In genomic region chr3:122014741-122015140, GRCh38 we compare ENCODE assay signal across 14 cellular contexts. TPM values are rescaled to one million over a fixed set of nuclear protein-coding genes. Genes with fewer than 3 reads are reported as not detected.
DNase-seq lines count a peak whose midpoint lies in the region; ATAC-seq, FAIRE-seq and TF ChIP-seq lines count a peak whose summit lies in the region.
"Had no signal": no experiment of that assay in that cellular context is flagged by ENCODE, and none has a peak within 500 bp of the region (broad histone marks: within the 10 kb centered on the region; RNA-seq: fewer than 3 reads in every experiment).

No MANE protein-coding gene starts in this region.

- H3K27ac ChIP-seq in GM23338 (ENCODE audit: low read depth): no peak overlapping the region
- H3K27ac ChIP-seq: dorsolateral prefrontal cortex had no signal

- no peak overlapping the region for H3K4me3 Mint-ChIP-seq in GM23338
- H3K4me3 Mint-ChIP-seq: CD14-positive monocyte had no signal

- no peaks in the 10 kb centered on the region for H3K36me3 Mint-ChIP-seq in GM23338 (ENCODE audit: low read depth)

- no peak overlapping the region for H3K4me3 ChIP-seq in GM23338
- H3K4me3 ChIP-seq: dorsolateral prefrontal cortex had no signal

- H4K20me1 ChIP-seq in GM23338 (replicated peaks; ENCODE audit: insufficient read depth): no peaks in the 10 kb centered on the region

- H3K27ac Mint-ChIP-seq in GM23338: no peak overlapping the region
- H3K27ac Mint-ChIP-seq: CD14-positive monocyte had no signal

- no peaks in the 10 kb centered on the region for H3K27me3 ChIP-seq in GM23338 (ENCODE audit: insufficient read depth)

- no peak overlapping the region for H3K4me2 ChIP-seq in GM23338

- H3K9me2 ChIP-seq in GM23338 (ENCODE audit: insufficient read depth): no peaks in the 10 kb centered on the region

- no peaks in the 10 kb centered on the region for H3K9me3 Mint-ChIP-seq in GM23338

- H3K79me2 ChIP-seq in GM23338 (replicated peaks; ENCODE audit: insufficient read depth): no peaks in the 10 kb centered on the region

- no peak overlapping the region for H2AFZ ChIP-seq in GM23338

- H3K27me3 Mint-ChIP-seq in GM23338 (ENCODE audit: insufficient read depth, low read depth, poor library complexity): no peaks in the 10 kb centered on the region

- no peaks in the 10 kb centered on the region for H3K36me3 ChIP-seq in GM23338 (ENCODE audit: insufficient read depth)

- no peak for FAIRE-seq in urothelium cell line (lab: Jason Lieb, UNC)
- FAIRE-seq: H1 had no signal

- no peak for TF ChIP-seq CTCF in GM10266 (IDR thresholded peaks at IDR 0.05; ENCODE audit: control insufficient read depth, insufficient read depth, low read depth, missing control alignments)
- TF ChIP-seq CTCF in GM23338 (conservative IDR thresholded peaks at IDR 0.05; ENCODE audit: low read depth in 2 of 2): no peak

- peak; percentile 83 for ATAC-seq in GM18907 (IDR thresholded peaks at IDR 0.05; ENCODE audit: unreplicated experiment)
- ATAC-seq in HG02623 (IDR thresholded peaks at IDR 0.05; ENCODE audit: unreplicated experiment): peak; percentile 74
- ATAC-seq in HG03521 (IDR thresholded peaks at IDR 0.05; ENCODE audit: unreplicated experiment): peak; percentile 84
- ATAC-seq in GM23338: no peak

- DNase-seq in GM10266 (ENCODE audit: extremely low spot score) (peak; percentile 75), GM23338 (ENCODE audit: low spot score) (no peak), COR-L47 (lab: John Stamatoyannopoulos, UW) (no peak), NCI-H2081 (lab: John Stamatoyannopoulos, UW) (no peak), urothelium cell line (ENCODE audit: low spot score) (no peak)
- DNase-seq: dorsolateral prefrontal cortex, NCI-H1048, SHP77 had no signal

- 0 out of 2 replicates have a peak, but pooled peaks cover 4% of the 10 kb centered on the region for H3K4me1 ChIP-seq in GM23338 (ENCODE audit: insufficient read depth)

- no peaks in the 10 kb centered on the region for H3F3A ChIP-seq in GM23338 (replicated peaks; ENCODE audit: low read depth)

- H3K4me1 Mint-ChIP-seq in GM23338: peaks cover 10% of the 10 kb centered on the region

TF ChIP-seq in GM23338, 12 proteins besides CTCF, POLR2A, EP300 and RAD21:
- no peak for TF ChIP-seq POLR2AphosphoS5 (IDR thresholded peaks at IDR 0.05; ENCODE audit: low read depth)
- TF ChIP-seq NANOG (IDR thresholded peaks at IDR 0.05; ENCODE audit: borderline replicate concordance): no peak
- no peak for TF ChIP-seq ZNF331 (CRISPR knock-in tag; IDR thresholded peaks at IDR 0.05; ENCODE audit: low read depth)
- no peak for TF ChIP-seq REST (IDR thresholded peaks at IDR 0.05; ENCODE audit: unreplicated experiment)
- no peak for TF ChIP-seq ZNF114 (CRISPR knock-in tag; IDR thresholded peaks at IDR 0.05)
- no peak for TF ChIP-seq CREB1 (CRISPR knock-in tag; IDR thresholded peaks at IDR 0.05; ENCODE audit: low read depth)
- no peak for TF ChIP-seq EZH2 (IDR thresholded peaks at IDR 0.05; ENCODE audit: low read depth, unreplicated experiment)
- TF ChIP-seq ETS1 (IDR thresholded peaks at IDR 0.05): no peak
- no peak for TF ChIP-seq EZH2phosphoT487 (IDR thresholded peaks at IDR 0.05; ENCODE audit: unreplicated experiment)
- TF ChIP-seq JUNB (IDR thresholded peaks at IDR 0.05; ENCODE audit: unreplicated experiment): no peak

RNA-seq across cellular contexts. Expression of gene ILDR1, which starts 7.3 kb away (rescaled TPM):
- total RNA-seq in GM23338 (2014; rRNA removed; shearing (Covaris generic)): 0.97 and 1.2 TPM in 2 replicates
- 0.16 and 0.66 TPM in 2 replicates for polyA plus RNA-seq in GM23338 (2016; fragmentation: Nextera tagmentation; extraction: Ambion mirVana)
- total RNA-seq: osteoblast had no signal

RNA-seq across cellular contexts. Expression of gene CD86, which starts 40.4 kb away (rescaled TPM):
- 0.97 TPM in 1 of 2 replicates, not detected in the other for total RNA-seq in GM23338 (2014; rRNA removed; shearing (Covaris generic))
- polyA plus RNA-seq in GM23338 (2016; fragmentation: Nextera tagmentation; extraction: Ambion mirVana): not detected in 2 replicates
- total RNA-seq: osteoblast had no signal
